ENCODE assay signal across 8 cellular contexts in the genomic region with DNA sequence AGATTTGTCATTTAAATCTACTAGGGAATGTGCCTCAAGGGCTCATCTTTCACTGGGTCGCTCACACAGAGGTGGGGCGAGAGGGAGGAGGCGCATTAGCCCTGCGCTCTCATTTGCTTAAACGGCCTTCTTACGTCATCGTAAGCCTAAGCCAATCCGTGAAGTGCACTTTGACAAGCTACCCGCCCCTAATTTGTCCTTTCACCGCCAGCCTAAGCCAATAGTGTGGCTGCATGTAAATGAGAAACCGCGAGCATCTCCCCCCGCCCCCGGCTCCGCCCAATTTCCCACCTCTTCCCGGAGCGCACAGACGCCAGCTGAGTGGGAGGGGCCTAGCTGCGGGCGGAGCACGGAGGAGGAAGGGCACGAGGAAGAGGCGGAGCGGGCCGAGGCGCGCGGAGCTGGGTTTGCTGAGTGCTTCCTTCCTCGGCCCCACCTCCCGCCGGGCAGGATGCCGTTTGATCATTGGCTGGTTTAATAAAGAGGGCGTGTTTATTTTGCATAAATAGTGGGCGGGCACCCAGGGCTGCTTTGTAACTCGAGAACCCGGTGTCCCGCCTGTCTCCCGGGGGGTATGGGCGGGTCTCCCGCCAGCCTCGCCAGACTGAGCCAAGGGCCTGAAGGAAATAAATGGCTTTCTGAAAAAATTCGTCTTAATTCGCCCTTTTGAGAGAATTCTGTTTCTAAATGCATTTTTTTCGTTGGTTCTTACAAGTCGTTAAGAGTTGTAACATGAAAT.
DNase-seq lines count a peak whose midpoint lies in the region; ATAC-seq, FAIRE-seq and TF ChIP-seq lines count a peak whose summit lies in the region.

No MANE protein-coding gene starts in this region.

- no peak overlapping the region for H3K9ac ChIP-seq in H1 (replicated peaks in 1 of 4; ENCODE audit: extremely low read depth in 1 of 4, low read depth in 3 of 4, low read length in 3 of 4)

- intact Hi-C loops in activated CD8-positive, alpha-beta T cell treated with anti-CD3 and anti-CD28 coated beads for 36 hours (cut with micrococcal nuclease), result no loop called here

- CTCF ChIA-PET in activated CD8-positive, alpha-beta T cell treated with anti-CD3 and anti-CD28 coated beads for 36 hours (lab: Charles Lee), result interaction anchor here (0.7 to 2.7 kb wide), 6 partner anchors 11 to 1299 kb away, joined by 3 to 12 read pairs (median 3); no protein-coding TSS in a partner anchor
- CTCF ChIA-PET in H1 (lab: Charles Lee; ENCODE audit: partially characterized antibody), result interaction anchor here (0.8 to 1.0 kb wide), 3 partner anchors 10 to 1297 kb away, joined by 3 read pairs; no protein-coding TSS in a partner anchor

- H3K36me3 Mint-ChIP-seq in activated CD8-positive, alpha-beta T cell treated with anti-CD3 and anti-CD28 coated beads for 36 hours (ENCODE audit: low read depth), result peaks cover 4% of the 10 kb centered on the region
- H3K36me3 Mint-ChIP-seq in naive thymus-derived CD8-positive, alpha-beta T cell, result peaks cover 5 to 32% (median 6%) of the 10 kb centered on the region in 3 donors

- no peak overlapping the region for H3K14ac ChIP-seq in H1 (ENCODE audit: insufficient read length)

- peaks cover 7 to 13% (median 8%) of the 10 kb centered on the region in 4 experiments for H3K4me1 ChIP-seq in H1 (replicated peaks in 1 of 4; ENCODE audit: control insufficient read depth in 3 of 4, insufficient read depth in 4 of 4, low read length in 3 of 4)

- no peak overlapping the region for H4K91ac ChIP-seq in H1 (replicated peaks; ENCODE audit: insufficient read length, low read length)

- FAIRE-seq in D721Med (lab: Jason Lieb, UNC), result peak; percentile 90
- FAIRE-seq in H1 (lab: Jason Lieb, UNC), result peak; percentile 99

- peaks cover under 1% of the 10 kb centered on the region; the same call in 1 of the 2 replicates for H3K23me2 ChIP-seq in H1 (ENCODE audit: low read depth, low read length)

- no peak overlapping the region for H3K4ac ChIP-seq in H1 (replicated peaks; ENCODE audit: insufficient read length, low read depth, low read length)

- H4K5ac ChIP-seq in H1 (ENCODE audit: insufficient read length, low read depth, low read length), result no peak overlapping the region

- H3K27ac Mint-ChIP-seq in activated CD8-positive, alpha-beta T cell treated with anti-CD3 and anti-CD28 coated beads for 36 hours, result no peak overlapping the region
- peak overlapping the region in 7 of 10 donors; percentile 4 to 86 (median 55) for H3K27ac Mint-ChIP-seq in naive thymus-derived CD8-positive, alpha-beta T cell
- H3K27ac Mint-ChIP-seq in stimulated activated naive CD8-positive, alpha-beta T cell treated with anti-CD3 and anti-CD28 coated beads, Interleukin-15, amount 100 ng/mL, for 72 hours, result peak overlapping the region; percentile 7 to 17

- H4K8ac ChIP-seq in H1 (ENCODE audit: extremely low read depth, insufficient read depth, low read length), result no peak overlapping the region

- H2AK5ac ChIP-seq in H1 (ENCODE audit: low read depth, low read length), result no peak overlapping the region

- DNase-seq in D721Med (ENCODE audit: insufficient read length, low spot score), result peak; percentile 63
- peak; percentile 100 for DNase-seq in HS-5 (ENCODE audit: low read depth)
- DNase-seq in NCI-H82 treated with DMSO at 0.1 percent for 48 hours (lab: John Stamatoyannopoulos, UW; ENCODE audit: unreplicated experiment), result peak; percentile 100
- DNase-seq in activated CD8-positive, alpha-beta T cell treated with anti-CD3 and anti-CD28 coated beads for 36 hours, result peak; percentile 98
- DNase-seq in H1 (ENCODE audit: low read depth in 1 of 2, low spot score in 2 of 2), result peak; percentile 99 to 100
- DNase-seq in naive thymus-derived CD8-positive, alpha-beta T cell, result peak in 7 of 10 donors; percentile 19 to 52 (median 34)
- DNase-seq in stimulated activated naive CD8-positive, alpha-beta T cell treated with anti-CD3 and anti-CD28 coated beads, Interleukin-15, amount 100 ng/mL, for 72 hours, result peak; percentile 98 to 99

- peaks cover 24% of the 10 kb centered on the region for H3K4me1 Mint-ChIP-seq in activated CD8-positive, alpha-beta T cell treated with anti-CD3 and anti-CD28 coated beads for 36 hours (ENCODE audit: low read depth)
- peaks cover 2 to 14% (median 10%) of the 10 kb centered on the region in 4 donors for H3K4me1 Mint-ChIP-seq in naive thymus-derived CD8-positive, alpha-beta T cell
- peaks cover 15% of the 10 kb centered on the region for H3K4me1 Mint-ChIP-seq in stimulated activated naive CD8-positive, alpha-beta T cell treated with anti-CD3 and anti-CD28 coated beads, Interleukin-15, amount 100 ng/mL, for 72 hours

- peaks cover 5 to 8% of the 10 kb centered on the region in 2 experiments for H4K20me1 ChIP-seq in H1 (replicated peaks in 1 of 2; ENCODE audit: control insufficient read depth in 1 of 2, insufficient read depth in 2 of 2, low read length in 2 of 2)

- no peak overlapping the region for H3K56ac ChIP-seq in H1 (replicated peaks; ENCODE audit: insufficient read length, low read depth, low read length)

- H3K9me3 Mint-ChIP-seq in activated CD8-positive, alpha-beta T cell treated with anti-CD3 and anti-CD28 coated beads for 36 hours, result peaks cover 7% of the 10 kb centered on the region
- peaks cover 0 to 46% (median 25%) of the 10 kb centered on the region in 9 donors for H3K9me3 Mint-ChIP-seq in naive thymus-derived CD8-positive, alpha-beta T cell
- peaks cover 0 to 7% of the 10 kb centered on the region in 2 donors for H3K9me3 Mint-ChIP-seq in stimulated activated naive CD8-positive, alpha-beta T cell treated with anti-CD3 and anti-CD28 coated beads, Interleukin-15, amount 100 ng/mL, for 72 hours

- H3K4me2 ChIP-seq in H1 (ENCODE audit: insufficient read depth in 1 of 2, low read depth in 2 of 2, low read length in 2 of 2), result no peak overlapping the region

- H2BK20ac ChIP-seq in H1 (ENCODE audit: low read length), result no peak overlapping the region

- H3K9me3 ChIP-seq in H1 (ENCODE audit: insufficient read depth in 2 of 2, low read depth in 1 of 2, low read length in 1 of 2), result no peaks in the 10 kb centered on the region

- TF ChIP-seq CTCF in D721Med (IDR thresholded peaks at IDR 0.05; ENCODE audit: insufficient read depth, missing control alignments) (no peak), H1 (IDR thresholded peaks at IDR 0.05; ENCODE audit: control extremely low read depth in 1 of 3, insufficient read depth in 1 of 3, low read depth in 1 of 3, low read length in 3 of 3) (no peak)
- TF ChIP-seq CTCF in activated CD8-positive, alpha-beta T cell treated with anti-CD3 and anti-CD28 coated beads for 36 hours (IDR thresholded peaks at IDR 0.05), result no peak

- no peak overlapping the region for H2BK120ac ChIP-seq in H1 (replicated peaks; ENCODE audit: low read depth, low read length)

- no peaks in the 10 kb centered on the region for H3K79me1 ChIP-seq in H1 (ENCODE audit: low read depth, low read length)

- peaks cover 43% of the 10 kb centered on the region for H3K27me3 Mint-ChIP-seq in activated CD8-positive, alpha-beta T cell treated with anti-CD3 and anti-CD28 coated beads for 36 hours
- peaks cover 25 to 75% (median 42%) of the 10 kb centered on the region in 5 donors for H3K27me3 Mint-ChIP-seq in naive thymus-derived CD8-positive, alpha-beta T cell
- peaks cover 25% of the 10 kb centered on the region for H3K27me3 Mint-ChIP-seq in stimulated activated naive CD8-positive, alpha-beta T cell treated with anti-CD3 and anti-CD28 coated beads, Interleukin-15, amount 100 ng/mL, for 72 hours

- H2BK5ac ChIP-seq in H1 (ENCODE audit: low read depth, low read length), result no peak overlapping the region

- no peak overlapping the region for H3K18ac ChIP-seq in H1 (ENCODE audit: extremely low read depth, low read length)

- no peak overlapping the region for H3K23ac ChIP-seq in H1 (ENCODE audit: insufficient read length)

- no peak overlapping the region for H2BK12ac ChIP-seq in H1 (ENCODE audit: low read depth, low read length)

- TF ChIP-seq RAD21 in H1 (IDR thresholded peaks at IDR 0.05 in 1 of 2, conservative IDR thresholded peaks at IDR 0.05 in 1 of 2; ENCODE audit: low read depth in 2 of 2, low read length in 2 of 2), result no peak

- no peaks in the 10 kb centered on the region for H3K79me2 ChIP-seq in H1 (ENCODE audit: control insufficient read depth in 1 of 2, insufficient read depth in 2 of 2, low read length in 2 of 2)

- no peak overlapping the region for H3K4me3 ChIP-seq in H1 (ENCODE audit: extremely low read depth in 1 of 4, insufficient read depth in 2 of 4, low read depth in 3 of 4, low read length in 4 of 4)

- H3K4me3 Mint-ChIP-seq in activated CD8-positive, alpha-beta T cell treated with anti-CD3 and anti-CD28 coated beads for 36 hours, result peak overlapping the region; percentile 61
- H3K4me3 Mint-ChIP-seq in naive thymus-derived CD8-positive, alpha-beta T cell, result peak overlapping the region in 9 of 10 donors; percentile 18 to 79 (median 30)
- peak overlapping the region; percentile 85 to 95 for H3K4me3 Mint-ChIP-seq in stimulated activated naive CD8-positive, alpha-beta T cell treated with anti-CD3 and anti-CD28 coated beads, Interleukin-15, amount 100 ng/mL, for 72 hours

- TF ChIP-seq EP300 in H1 (IDR thresholded peaks at IDR 0.05; ENCODE audit: borderline replicate concordance in 1 of 2, low read depth in 2 of 2, low read length in 2 of 2), result peak in 1 of 2 experiments; percentile 52; a peak in 1 of 3 replicates

- 1% methylated on average over 45 of the region's 45 CpGs; no CpG with 5 or more reads in 1 of the 2 experiments for WGBS in H1 (ENCODE audit: extremely low coverage in 1 of 2, insufficient coverage in 1 of 2, insufficient read length in 1 of 2, insufficient replicate concordance in 2 of 2, low coverage in 1 of 2, low lambda C conversion rate in 2 of 2, missing lambda C conversion rate in 1 of 2), 2 experiments

- no peak overlapping the region for H2BK15ac ChIP-seq in H1 (ENCODE audit: low read length)

- peak; percentile 89 for ATAC-seq in GM21447 (IDR thresholded peaks at IDR 0.05; ENCODE audit: unreplicated experiment)
- peak; percentile 96 for ATAC-seq in activated CD8-positive, alpha-beta T cell treated with anti-CD3 and anti-CD28 coated beads for 36 hours
- peak; percentile 49 to 67 for ATAC-seq in naive thymus-derived CD8-positive, alpha-beta T cell
- peak; percentile 93 for ATAC-seq in stimulated activated naive CD8-positive, alpha-beta T cell treated with anti-CD3 and anti-CD28 coated beads, Interleukin-15, amount 100 ng/mL, for 72 hours

- H3K27me3 ChIP-seq in H1 (replicated peaks in 1 of 4; ENCODE audit: control insufficient read depth in 3 of 4, extremely low read depth in 1 of 4, insufficient read depth in 3 of 4, low read length in 3 of 4), result peaks cover 34 to 48% (median 40%) of the 10 kb centered on the region in 4 experiments; a peak in 6 of 7 replicates

- no peaks in the 10 kb centered on the region; a peak in 1 of 8 replicates for H3K36me3 ChIP-seq in H1 (ENCODE audit: control insufficient read depth in 2 of 4, insufficient read depth in 4 of 4, low read length in 3 of 4)

- H2AFZ ChIP-seq in H1 (ENCODE audit: low read length), result no peak overlapping the region

- no peak overlapping the region for H3K27ac ChIP-seq in H1 (ENCODE audit: low read depth, low read length)

- TF ChIP-seq POLR2A in H1 (IDR thresholded peaks at IDR 0.05; ENCODE audit: control extremely low read depth in 1 of 2, low read depth in 2 of 2, low read length in 2 of 2), result no peak

- POLR2A ChIA-PET in activated CD8-positive, alpha-beta T cell treated with anti-CD3 and anti-CD28 coated beads for 36 hours (lab: Charles Lee), result interaction anchor here (1.4 kb wide), 1 partner anchor 325 kb away, joined by 3 read pairs; no protein-coding TSS in a partner anchor
- POLR2A ChIA-PET in H1 (lab: Charles Lee; ENCODE audit: partially characterized antibody), result interaction anchor here (0.9 to 1.3 kb wide), 3 partner anchors 10 to 339 kb away, joined by 3 to 4 read pairs (median 3); no protein-coding TSS in a partner anchor
- POLR2A ChIA-PET in naive thymus-derived CD8-positive, alpha-beta T cell (lab: Charles Lee), result interaction anchor here (0.7 to 1.3 kb wide), 2 partner anchors 8 to 1320 kb away, joined by 3 to 4 read pairs; no protein-coding TSS in a partner anchor

Comparison
In these comparisons a context has a peak if more than half of its experiments do, and no peak if none do; other contexts are left out.
1. DNase-seq: peak in every context shown above with its lines; median percentile 100 in HS-5; 100 in NCI-H82 treated with DMSO at 0.1 percent for 48 hours; 100 in H1; 98 in stimulated activated naive CD8-positive, alpha-beta T cell treated with anti-CD3 and anti-CD28 coated beads, Interleukin-15, amount 100 ng/mL, for 72 hours; 98 in activated CD8-positive, alpha-beta T cell treated with anti-CD3 and anti-CD28 coated beads for 36 hours; 63 in D721Med; 34 in naive thymus-derived CD8-positive, alpha-beta T cell.
2. H3K4me3 Mint-ChIP-seq: peak in every context shown above with its lines; median percentile 90 in stimulated activated naive CD8-positive, alpha-beta T cell treated with anti-CD3 and anti-CD28 coated beads, Interleukin-15, amount 100 ng/mL, for 72 hours; 61 in activated CD8-positive, alpha-beta T cell treated with anti-CD3 and anti-CD28 coated beads for 36 hours; 30 in naive thymus-derived CD8-positive, alpha-beta T cell.